Comparison of ENCODE assay signal across 2 cellular contexts in the genomic region with DNA sequence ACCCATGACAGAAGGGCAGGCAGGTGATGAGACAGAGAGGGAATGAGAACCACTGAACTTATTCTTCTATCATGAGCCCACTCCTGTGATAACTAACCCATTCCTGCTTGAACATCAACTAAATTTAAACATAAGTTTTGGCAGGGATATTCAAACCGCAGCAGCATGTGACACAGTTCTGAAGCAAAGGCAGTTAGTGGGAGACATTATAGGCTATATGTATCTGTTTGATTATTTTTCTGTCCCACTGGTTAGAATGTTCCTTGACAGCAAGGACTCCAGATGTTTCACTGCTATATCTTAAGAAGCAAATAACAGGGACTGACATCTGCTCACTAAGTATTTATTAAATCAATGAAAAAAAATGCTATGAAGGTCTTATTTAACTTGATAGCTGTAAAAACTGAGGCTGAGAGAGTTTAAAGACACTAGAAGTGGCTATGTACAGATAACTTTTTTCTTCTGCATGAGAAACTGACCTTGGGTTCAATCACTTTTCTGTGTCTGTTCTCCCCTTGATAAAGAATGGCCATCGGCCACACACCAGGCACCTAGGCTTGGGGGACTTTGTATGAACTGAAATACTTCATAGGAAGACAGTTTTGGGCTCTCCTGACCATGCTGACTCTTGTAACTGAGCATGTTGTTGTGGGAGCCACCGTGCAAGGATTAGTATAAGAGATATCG.
TF ChIP-seq lines count a peak whose summit lies in the region.

No MANE protein-coding gene starts in this region.

TF ChIP-seq in IMR-90, 13 proteins besides CTCF, POLR2A, EP300 and RAD21:
- TF ChIP-seq CHD1 (IDR thresholded peaks at IDR 0.05; ENCODE audit: low read depth, low read length): no peak
- no peak for TF ChIP-seq MXI1 (IDR thresholded peaks at IDR 0.05; ENCODE audit: borderline replicate concordance, low read depth, low read length)
- TF ChIP-seq MAZ (IDR thresholded peaks at IDR 0.05; ENCODE audit: borderline replicate concordance, low read depth, low read length): no peak
- TF ChIP-seq SMC3 (IDR thresholded peaks at IDR 0.05; ENCODE audit: low read depth, low read length): no peak
- TF ChIP-seq RFX5 (IDR thresholded peaks at IDR 0.05; ENCODE audit: low read depth, low read length): no peak
- no peak for TF ChIP-seq FOS (IDR thresholded peaks at IDR 0.05; ENCODE audit: low read depth, low read length)
- TF ChIP-seq CEBPB (IDR thresholded peaks at IDR 0.05; ENCODE audit: low read depth, low read length): no peak
- TF ChIP-seq RCOR1 (IDR thresholded peaks at IDR 0.05; ENCODE audit: insufficient replicate concordance, low read length): no peak
- TF ChIP-seq MAFK (IDR thresholded peaks at IDR 0.05; ENCODE audit: low read depth, low read length): no peak
- TF ChIP-seq NFE2L2 (IDR thresholded peaks at IDR 0.05; ENCODE audit: low read depth, low read length): no peak
- TF ChIP-seq BHLHE40 (IDR thresholded peaks at IDR 0.05; ENCODE audit: low read depth, low read length): no peak
- TF ChIP-seq, protein P1, sequence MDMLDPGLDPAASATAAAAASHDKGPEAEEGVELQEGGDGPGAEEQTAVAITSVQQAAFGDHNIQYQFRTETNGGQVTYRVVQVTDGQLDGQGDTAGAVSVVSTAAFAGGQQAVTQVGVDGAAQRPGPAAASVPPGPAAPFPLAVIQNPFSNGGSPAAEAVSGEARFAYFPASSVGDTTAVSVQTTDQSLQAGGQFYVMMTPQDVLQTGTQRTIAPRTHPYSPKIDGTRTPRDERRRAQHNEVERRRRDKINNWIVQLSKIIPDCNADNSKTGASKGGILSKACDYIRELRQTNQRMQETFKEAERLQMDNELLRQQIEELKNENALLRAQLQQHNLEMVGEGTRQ (IDR thresholded peaks at IDR 0.05; ENCODE audit: low read depth, low read length): no peak
- TF ChIP-seq, protein P2, sequence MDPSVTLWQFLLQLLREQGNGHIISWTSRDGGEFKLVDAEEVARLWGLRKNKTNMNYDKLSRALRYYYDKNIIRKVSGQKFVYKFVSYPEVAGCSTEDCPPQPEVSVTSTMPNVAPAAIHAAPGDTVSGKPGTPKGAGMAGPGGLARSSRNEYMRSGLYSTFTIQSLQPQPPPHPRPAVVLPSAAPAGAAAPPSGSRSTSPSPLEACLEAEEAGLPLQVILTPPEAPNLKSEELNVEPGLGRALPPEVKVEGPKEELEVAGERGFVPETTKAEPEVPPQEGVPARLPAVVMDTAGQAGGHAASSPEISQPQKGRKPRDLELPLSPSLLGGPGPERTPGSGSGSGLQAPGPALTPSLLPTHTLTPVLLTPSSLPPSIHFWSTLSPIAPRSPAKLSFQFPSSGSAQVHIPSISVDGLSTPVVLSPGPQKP (IDR thresholded peaks at IDR 0.05; ENCODE audit: borderline replicate concordance, low read depth, low read length): no peak
TF ChIP-seq in IMR-90: peak in this region for 0.

TF ChIP-seq in K562, 482 proteins besides CTCF, POLR2A, EP300 and RAD21:
- TF ChIP-seq, protein P3, sequence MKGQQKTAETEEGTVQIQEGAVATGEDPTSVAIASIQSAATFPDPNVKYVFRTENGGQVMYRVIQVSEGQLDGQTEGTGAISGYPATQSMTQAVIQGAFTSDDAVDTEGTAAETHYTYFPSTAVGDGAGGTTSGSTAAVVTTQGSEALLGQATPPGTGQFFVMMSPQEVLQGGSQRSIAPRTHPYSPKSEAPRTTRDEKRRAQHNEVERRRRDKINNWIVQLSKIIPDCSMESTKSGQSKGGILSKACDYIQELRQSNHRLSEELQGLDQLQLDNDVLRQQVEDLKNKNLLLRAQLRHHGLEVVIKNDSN (CRISPR knock-in tag; IDR thresholded peaks at IDR 0.05): no peak
- TF ChIP-seq, protein P4, sequence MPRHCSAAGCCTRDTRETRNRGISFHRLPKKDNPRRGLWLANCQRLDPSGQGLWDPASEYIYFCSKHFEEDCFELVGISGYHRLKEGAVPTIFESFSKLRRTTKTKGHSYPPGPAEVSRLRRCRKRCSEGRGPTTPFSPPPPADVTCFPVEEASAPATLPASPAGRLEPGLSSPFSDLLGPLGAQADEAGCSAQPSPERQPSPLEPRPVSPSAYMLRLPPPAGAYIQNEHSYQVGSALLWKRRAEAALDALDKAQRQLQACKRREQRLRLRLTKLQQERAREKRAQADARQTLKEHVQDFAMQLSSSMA (CRISPR knock-in tag; IDR thresholded peaks at IDR 0.05): no peak
- TF ChIP-seq CBFA2T2 (conservative IDR thresholded peaks at IDR 0.05) (peak; percentile 37; the same call in 1 of the 2 replicates), CEBPB (tag; IDR thresholded peaks at IDR 0.05) (no peak), CBFA2T3 (IDR thresholded peaks at IDR 0.05) (peak; percentile 64), LEF1 (IDR thresholded peaks at IDR 0.05) (0 out of 2 replicates have a peak, but pooled peaks have one; percentile 14), ZFX (CRISPR knock-in tag; IDR thresholded peaks at IDR 0.05) (0 out of 2 replicates have a peak, but pooled peaks have one; percentile 11), NCOR1 (IDR thresholded peaks at IDR 0.05) (peak; percentile 22; the same call in 1 of the 2 replicates)
- TF ChIP-seq, protein P5, sequence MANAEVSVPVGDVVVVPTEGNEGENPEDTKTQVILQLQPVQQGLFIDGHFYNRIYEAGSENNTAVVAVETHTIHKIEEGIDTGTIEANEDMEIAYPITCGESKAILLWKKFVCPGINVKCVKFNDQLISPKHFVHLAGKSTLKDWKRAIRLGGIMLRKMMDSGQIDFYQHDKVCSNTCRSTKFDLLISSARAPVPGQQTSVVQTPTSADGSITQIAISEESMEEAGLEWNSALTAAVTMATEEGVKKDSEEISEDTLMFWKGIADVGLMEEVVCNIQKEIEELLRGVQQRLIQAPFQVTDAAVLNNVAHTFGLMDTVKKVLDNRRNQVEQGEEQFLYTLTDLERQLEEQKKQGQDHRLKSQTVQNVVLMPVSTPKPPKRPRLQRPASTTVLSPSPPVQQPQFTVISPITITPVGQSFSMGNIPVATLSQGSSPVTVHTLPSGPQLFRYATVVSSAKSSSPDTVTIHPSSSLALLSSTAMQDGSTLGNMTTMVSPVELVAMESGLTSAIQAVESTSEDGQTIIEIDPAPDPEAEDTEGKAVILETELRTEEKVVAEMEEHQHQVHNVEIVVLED (CRISPR knock-in tag; IDR thresholded peaks at IDR 0.05): no peak
- TF ChIP-seq, protein P6, sequence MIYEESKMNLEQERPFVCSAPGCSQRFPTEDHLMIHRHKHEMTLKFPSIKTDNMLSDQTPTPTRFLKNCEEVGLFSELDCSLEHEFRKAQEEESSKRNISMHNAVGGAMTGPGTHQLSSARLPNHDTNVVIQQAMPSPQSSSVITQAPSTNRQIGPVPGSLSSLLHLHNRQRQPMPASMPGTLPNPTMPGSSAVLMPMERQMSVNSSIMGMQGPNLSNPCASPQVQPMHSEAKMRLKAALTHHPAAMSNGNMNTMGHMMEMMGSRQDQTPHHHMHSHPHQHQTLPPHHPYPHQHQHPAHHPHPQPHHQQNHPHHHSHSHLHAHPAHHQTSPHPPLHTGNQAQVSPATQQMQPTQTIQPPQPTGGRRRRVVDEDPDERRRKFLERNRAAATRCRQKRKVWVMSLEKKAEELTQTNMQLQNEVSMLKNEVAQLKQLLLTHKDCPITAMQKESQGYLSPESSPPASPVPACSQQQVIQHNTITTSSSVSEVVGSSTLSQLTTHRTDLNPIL (CRISPR knock-in tag; IDR thresholded peaks at IDR 0.05): no peak
- TF ChIP-seq, protein P7, sequence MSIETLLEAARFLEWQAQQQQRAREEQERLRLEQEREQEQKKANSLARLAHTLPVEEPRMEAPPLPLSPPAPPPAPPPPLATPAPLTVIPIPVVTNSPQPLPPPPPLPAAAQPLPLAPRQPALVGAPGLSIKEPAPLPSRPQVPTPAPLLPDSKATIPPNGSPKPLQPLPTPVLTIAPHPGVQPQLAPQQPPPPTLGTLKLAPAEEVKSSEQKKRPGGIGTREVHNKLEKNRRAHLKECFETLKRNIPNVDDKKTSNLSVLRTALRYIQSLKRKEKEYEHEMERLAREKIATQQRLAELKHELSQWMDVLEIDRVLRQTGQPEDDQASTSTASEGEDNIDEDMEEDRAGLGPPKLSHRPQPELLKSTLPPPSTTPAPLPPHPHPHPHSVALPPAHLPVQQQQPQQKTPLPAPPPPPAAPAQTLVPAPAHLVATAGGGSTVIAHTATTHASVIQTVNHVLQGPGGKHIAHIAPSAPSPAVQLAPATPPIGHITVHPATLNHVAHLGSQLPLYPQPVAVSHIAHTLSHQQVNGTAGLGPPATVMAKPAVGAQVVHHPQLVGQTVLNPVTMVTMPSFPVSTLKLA (conservative IDR thresholded peaks at IDR 0.05): no peak
- TF ChIP-seq, protein P8, sequence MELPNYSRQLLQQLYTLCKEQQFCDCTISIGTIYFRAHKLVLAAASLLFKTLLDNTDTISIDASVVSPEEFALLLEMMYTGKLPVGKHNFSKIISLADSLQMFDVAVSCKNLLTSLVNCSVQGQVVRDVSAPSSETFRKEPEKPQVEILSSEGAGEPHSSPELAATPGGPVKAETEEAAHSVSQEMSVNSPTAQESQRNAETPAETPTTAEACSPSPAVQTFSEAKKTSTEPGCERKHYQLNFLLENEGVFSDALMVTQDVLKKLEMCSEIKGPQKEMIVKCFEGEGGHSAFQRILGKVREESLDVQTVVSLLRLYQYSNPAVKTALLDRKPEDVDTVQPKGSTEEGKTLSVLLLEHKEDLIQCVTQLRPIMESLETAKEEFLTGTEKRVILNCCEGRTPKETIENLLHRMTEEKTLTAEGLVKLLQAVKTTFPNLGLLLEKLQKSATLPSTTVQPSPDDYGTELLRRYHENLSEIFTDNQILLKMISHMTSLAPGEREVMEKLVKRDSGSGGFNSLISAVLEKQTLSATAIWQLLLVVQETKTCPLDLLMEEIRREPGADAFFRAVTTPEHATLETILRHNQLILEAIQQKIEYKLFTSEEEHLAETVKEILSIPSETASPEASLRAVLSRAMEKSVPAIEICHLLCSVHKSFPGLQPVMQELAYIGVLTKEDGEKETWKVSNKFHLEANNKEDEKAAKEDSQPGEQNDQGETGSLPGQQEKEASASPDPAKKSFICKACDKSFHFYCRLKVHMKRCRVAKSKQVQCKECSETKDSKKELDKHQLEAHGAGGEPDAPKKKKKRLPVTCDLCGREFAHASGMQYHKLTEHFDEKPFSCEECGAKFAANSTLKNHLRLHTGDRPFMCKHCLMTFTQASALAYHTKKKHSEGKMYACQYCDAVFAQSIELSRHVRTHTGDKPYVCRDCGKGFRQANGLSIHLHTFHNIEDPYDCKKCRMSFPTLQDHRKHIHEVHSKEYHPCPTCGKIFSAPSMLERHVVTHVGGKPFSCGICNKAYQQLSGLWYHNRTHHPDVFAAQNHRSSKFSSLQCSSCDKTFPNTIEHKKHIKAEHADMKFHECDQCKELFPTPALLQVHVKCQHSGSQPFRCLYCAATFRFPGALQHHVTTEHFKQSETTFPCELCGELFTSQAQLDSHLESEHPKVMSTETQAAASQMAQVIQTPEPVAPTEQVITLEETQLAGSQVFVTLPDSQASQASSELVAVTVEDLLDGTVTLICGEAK (IDR thresholded peaks at IDR 0.05): no peak
- TF ChIP-seq, protein P8 (CRISPR knock-in tag; IDR thresholded peaks at IDR 0.05): no peak
